Comparison of ENCODE assay signal across 10 cellular contexts in genomic region chr11:57213282-57214086, GRCh38. TPM values are rescaled to one million over a fixed set of nuclear protein-coding genes. Genes with fewer than 3 reads are reported as not detected.
DNase-seq lines count a peak whose midpoint lies in the region; ATAC-seq and TF ChIP-seq lines count a peak whose summit lies in the region.
"Had no signal": no experiment of that assay in that cellular context is flagged by ENCODE, and none has a peak within 500 bp of the region (broad histone marks: within the 10 kb centered on the region; RNA-seq: fewer than 3 reads in every experiment).

No MANE protein-coding gene starts in this region.

- H3K27me3 ChIP-seq in neural progenitor cell, result no peaks in the 10 kb centered on the region

- no peaks in the 10 kb centered on the region for H3K9me3 ChIP-seq in neural progenitor cell (ENCODE audit: low read depth)
- H3K9me3 ChIP-seq: Caco-2 had no signal

- peaks cover 4% of the 10 kb centered on the region for H3K9me3 Mint-ChIP-seq in neural progenitor cell

- DNase-seq in NOMO-1 treated with DMSO at 0.1 percent for 48 hours (lab: John Stamatoyannopoulos, UW; ENCODE audit: unreplicated experiment) (peak; percentile 77), fibroblast of pulmonary artery (ENCODE audit: low read depth) (peak; percentile 55), neural progenitor cell (ENCODE audit: low spot score) (peak; percentile 97), amniotic stem cell (lab: John Stamatoyannopoulos, UW) (no peak), NCI-H226 (no peak)
- DNase-seq: Caco-2 had no signal

- H3K4me2 ChIP-seq in neural progenitor cell, result peak overlapping the region; percentile 68

- peaks cover 48% of the 10 kb centered on the region for H3K4me1 ChIP-seq in neural progenitor cell
- H3K4me1 ChIP-seq: Caco-2 had no signal

- no peaks in the 10 kb centered on the region for H3K36me3 Mint-ChIP-seq in neural progenitor cell

- H3K27ac Mint-ChIP-seq in neural progenitor cell, result no peak overlapping the region

- no peak overlapping the region for H3K4me3 Mint-ChIP-seq in neural progenitor cell

- H3K27me3 Mint-ChIP-seq in neural progenitor cell (ENCODE audit: insufficient read depth, low read depth), result peaks cover 6% of the 10 kb centered on the region

- no peak for TF ChIP-seq POLR2A in GM18505 (IDR thresholded peaks at IDR 0.05; ENCODE audit: borderline replicate concordance, extremely low read depth, insufficient read depth, insufficient read length)

- no peak overlapping the region for H2AFZ ChIP-seq in neural progenitor cell (replicated peaks)

- no peak overlapping the region for H3K9ac ChIP-seq in neural progenitor cell

- peak overlapping the region; percentile 91 for H3K27ac ChIP-seq in neural progenitor cell

- TF ChIP-seq CTCF in fibroblast of pulmonary artery (IDR thresholded peaks at IDR 0.05; ENCODE audit: low read length, missing control alignments) (no peak), neural progenitor cell (IDR thresholded peaks at IDR 0.05) (no peak)

- ATAC-seq in GM18505 (IDR thresholded peaks at IDR 0.05; ENCODE audit: unreplicated experiment) (peak; percentile 67), GM19328 (IDR thresholded peaks at IDR 0.05; ENCODE audit: unreplicated experiment) (no peak), GM19395 (IDR thresholded peaks at IDR 0.05; ENCODE audit: unreplicated experiment) (no peak)

- H4K20me1 ChIP-seq in neural progenitor cell (ENCODE audit: low read depth), result no peaks in the 10 kb centered on the region

- H3K4me1 Mint-ChIP-seq in neural progenitor cell, result peaks cover 27% of the 10 kb centered on the region

- H3K4me3 ChIP-seq in fibroblast of pulmonary artery (replicated peaks; ENCODE audit: low read depth, low read length) (no peak overlapping the region), neural progenitor cell (peak overlapping the region; percentile 33)

- H3K36me3 ChIP-seq in neural progenitor cell, result no peaks in the 10 kb centered on the region

- H3F3A ChIP-seq in neural progenitor cell (ENCODE audit: low read depth), result peaks cover 35% of the 10 kb centered on the region

- H3K79me2 ChIP-seq in neural progenitor cell (ENCODE audit: low read depth), result no peaks in the 10 kb centered on the region

RNA-seq across cellular contexts. Expression of gene APLNR, which starts 23.6 kb away (rescaled TPM):
- 1.6 and 1.8 TPM in 2 replicates for total RNA-seq in neural progenitor cell (ENCODE audit: low replicate concordance)
- total RNA-seq: Caco-2 had no signal

RNA-seq across cellular contexts. Expression of gene LRRC55, which starts 31.7 kb away (rescaled TPM):
- 1.4 and 2.2 TPM in 2 replicates for total RNA-seq in neural progenitor cell (ENCODE audit: low replicate concordance)
- total RNA-seq: Caco-2, LHCN-M2 had no signal

Comparison
In these comparisons a context has a peak if more than half of its experiments do, and no peak if none do; other contexts are left out.
1. DNase-seq: peak in NOMO-1 treated with DMSO at 0.1 percent for 48 hours (single experiment), fibroblast of pulmonary artery (single experiment) and neural progenitor cell (single experiment); none in amniotic stem cell (single experiment) and NCI-H226 (single experiment).